ENCODE assay signal across 22 cellular contexts in the genomic region with DNA sequence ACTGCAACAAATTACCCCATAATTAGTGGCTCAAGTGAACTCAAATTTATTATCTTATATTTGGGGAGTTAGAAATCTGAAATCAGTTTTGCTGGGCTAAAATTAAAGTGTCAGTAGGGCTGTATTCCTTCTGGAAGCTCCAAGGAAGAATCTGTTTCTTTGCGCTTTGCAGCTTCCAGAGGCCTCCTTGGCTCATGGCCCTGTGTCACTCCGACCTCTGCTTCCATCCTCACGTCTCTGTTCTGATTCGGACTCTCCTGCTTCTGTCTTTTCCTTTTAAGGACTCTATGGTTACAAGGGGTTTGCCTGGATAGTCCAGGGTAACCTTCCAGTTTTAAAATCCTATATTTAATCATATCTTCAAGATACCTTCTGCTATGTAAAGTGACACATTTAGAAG.
"Had no signal": no experiment of that assay in that cellular context is flagged by ENCODE, and none has a peak within 500 bp of the region (broad histone marks: within the 10 kb centered on the region; RNA-seq: fewer than 3 reads in every experiment).

No MANE protein-coding gene starts in this region.

- H3K36me3 ChIP-seq: neural progenitor cell, ovary, right lobe of liver, sigmoid colon, stomach, tibial artery, transverse colon, upper lobe of right lung, vagina had no signal

- H3K4me2 ChIP-seq: neural progenitor cell had no signal

- H3K4me3 ChIP-seq: neural progenitor cell, ovary, psoas muscle, right lobe of liver, sigmoid colon, stomach, tibial artery, transverse colon, upper lobe of right lung, vagina had no signal

- H3K27ac ChIP-seq: neural progenitor cell, ovary, parathyroid adenoma, psoas muscle, right lobe of liver, sigmoid colon, stomach, tibial artery, transverse colon, upper lobe of right lung, vagina had no signal

- H3K79me2 ChIP-seq: parathyroid adenoma had no signal

- H3K4me1 ChIP-seq: neural progenitor cell, parathyroid adenoma, psoas muscle, right lobe of liver, sigmoid colon, stomach, tibial artery, transverse colon, upper lobe of right lung, vagina had no signal

- H3K9ac ChIP-seq: neural progenitor cell, parathyroid adenoma had no signal

- H3K27me3 ChIP-seq: neural progenitor cell, ovary, right lobe of liver, sigmoid colon, tibial artery, transverse colon, upper lobe of right lung, vagina had no signal

- DNase-seq: naive thymus-derived CD8-positive, alpha-beta T cell; occipital lobe; posterior cingulate gyrus; psoas muscle; right cardiac atrium; right lobe of liver; sigmoid colon; small intestine; stimulated activated CD4-positive, alpha-beta T cell treated with anti-CD3 and anti-CD28 coated beads, Interleukin-15, amount 100 ng/mL, for 24 hours; stimulated activated CD4-positive, alpha-beta T cell treated with anti-CD3 and anti-CD28 coated beads, Interleukin-2, amount 100 ng/mL, for 24 hours; stimulated activated CD4-positive, alpha-beta T cell treated with anti-CD3 and anti-CD28 coated beads, Interleukin-2, amount 100 ng/mL, for 48 hours; stimulated activated CD4-positive, alpha-beta T cell treated with anti-CD3 and anti-CD28 coated beads, Interleukin-4, amount 100 ng/mL, for 24 hours; stimulated activated naive B cell treated with anti-CD40 and anti-IgM and Interleukin-4, amounts not matched to agents 10 μg/mL and 1 μg/mL and 100 μg/mL, for 72 hours; stimulated activated naive CD4-positive, alpha-beta T cell treated with Interleukin-2 at 50 U/mL for 16 hours; stomach; tibial artery; transverse colon; upper lobe of right lung had no signal

- H2AFZ ChIP-seq: neural progenitor cell, parathyroid adenoma had no signal

- H3K9me3 ChIP-seq: ovary, psoas muscle, right lobe of liver, sigmoid colon, stomach, tibial artery, transverse colon, upper lobe of right lung, vagina had no signal
